Comparison of ENCODE assay signal across 21 cellular contexts in the genomic region with DNA sequence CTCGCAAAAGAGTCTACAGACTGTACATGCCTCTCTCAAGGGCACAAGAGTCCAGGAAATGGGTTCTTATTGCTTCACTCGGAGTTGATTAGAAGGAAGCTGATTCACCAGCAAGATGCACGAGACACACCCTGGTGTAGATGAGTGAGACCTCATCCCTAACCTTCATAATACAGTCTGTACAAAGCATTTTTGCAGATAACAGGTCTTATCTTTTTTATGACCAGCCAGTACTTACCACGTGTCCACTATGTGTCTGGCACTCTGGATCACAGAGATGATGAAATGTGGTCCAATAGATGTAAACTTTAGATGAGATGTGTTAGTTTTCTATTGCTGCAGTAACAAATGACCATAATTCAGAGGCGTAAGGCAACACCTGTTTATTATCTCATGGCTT.
"Had no signal": no experiment of that assay in that cellular context is flagged by ENCODE, and none has a peak within 500 bp of the region (broad histone marks: within the 10 kb centered on the region; RNA-seq: fewer than 3 reads in every experiment).

No MANE protein-coding gene starts in this region.

- H3K36me3 Mint-ChIP-seq: immature natural killer cell had no signal

- H3K4me1 Mint-ChIP-seq: activated naive CD4-positive, alpha-beta T cell treated with anti-CD3 and anti-CD28 coated beads, Interleukin-2, amount 50 U/mL, for 24 hours; immature natural killer cell had no signal

- H3K9me3 Mint-ChIP-seq: activated CD8-positive, alpha-beta T cell treated with anti-CD3 and anti-CD28 coated beads for 36 hours; activated naive CD4-positive, alpha-beta T cell treated with anti-CD3 and anti-CD28 coated beads, Interleukin-2, amount 50 U/mL, for 24 hours; activated T-cell treated with anti-CD3 and anti-CD28 coated beads, Interleukin-2, amount 50 U/mL, for 4 hours; immature natural killer cell; stimulated activated naive CD8-positive, alpha-beta T cell treated with anti-CD3 and anti-CD28 coated beads, Interleukin-15, Interleukin-2, amounts not matched to agents 100 ng/mL and 50 ng/mL, for 24 hours had no signal

- H3K36me3 ChIP-seq: adrenal gland, colonic mucosa, prostate gland, thoracic aorta, upper lobe of right lung had no signal

- H3K27me3 Mint-ChIP-seq: activated CD8-positive, alpha-beta T cell treated with anti-CD3 and anti-CD28 coated beads for 36 hours; activated naive CD4-positive, alpha-beta T cell treated with anti-CD3 and anti-CD28 coated beads, Interleukin-2, amount 50 U/mL, for 24 hours; stimulated activated naive CD8-positive, alpha-beta T cell treated with anti-CD3 and anti-CD28 coated beads, Interleukin-15, Interleukin-2, amounts not matched to agents 100 ng/mL and 50 ng/mL, for 24 hours had no signal

- FAIRE-seq: frontal cortex, TTC549 had no signal

- H3K4me3 Mint-ChIP-seq: activated CD8-positive, alpha-beta T cell treated with anti-CD3 and anti-CD28 coated beads for 36 hours; activated naive CD4-positive, alpha-beta T cell treated with anti-CD3 and anti-CD28 coated beads, Interleukin-2, amount 50 U/mL, for 24 hours; activated T-cell treated with anti-CD3 and anti-CD28 coated beads, Interleukin-2, amount 50 U/mL, for 4 hours; immature natural killer cell; nephron progenitor cell; stimulated activated naive CD8-positive, alpha-beta T cell treated with anti-CD3 and anti-CD28 coated beads, Interleukin-15, Interleukin-2, amounts not matched to agents 100 ng/mL and 50 ng/mL, for 24 hours; WTC11 had no signal

- H3K27ac Mint-ChIP-seq: activated CD8-positive, alpha-beta T cell treated with anti-CD3 and anti-CD28 coated beads for 36 hours; activated naive CD4-positive, alpha-beta T cell treated with anti-CD3 and anti-CD28 coated beads, Interleukin-2, amount 50 U/mL, for 24 hours; immature natural killer cell; nephron progenitor cell; stimulated activated naive CD8-positive, alpha-beta T cell treated with anti-CD3 and anti-CD28 coated beads, Interleukin-15, Interleukin-2, amounts not matched to agents 100 ng/mL and 50 ng/mL, for 24 hours; WTC11 had no signal

- DNase-seq: activated CD4-positive, alpha-beta T cell treated with anti-CD3 and anti-CD28 coated beads for 48 hours; activated CD8-positive, alpha-beta T cell treated with anti-CD3 and anti-CD28 coated beads for 36 hours; activated effector memory CD4-positive, alpha-beta T cell treated with Interleukin-2 at 50 U/mL for 16 hours; activated T-cell treated with anti-CD3 and anti-CD28 coated beads, Interleukin-2, amount 50 U/mL, for 4 hours; adrenal gland; caudate nucleus; colonic mucosa; head of caudate nucleus; immature natural killer cell; nephron progenitor cell; occipital lobe; right cardiac atrium; upper lobe of right lung had no signal

- H3K4me3 ChIP-seq: adrenal gland, colonic mucosa, prostate gland, smooth muscle cell, thoracic aorta, upper lobe of right lung had no signal

- H3K9me3 ChIP-seq: adrenal gland, colonic mucosa, prostate gland, thoracic aorta, upper lobe of right lung had no signal

- H3K27me3 ChIP-seq: adrenal gland, colonic mucosa, upper lobe of right lung had no signal

- H3K4me2 ChIP-seq: smooth muscle cell had no signal

- H3K27ac ChIP-seq: adrenal gland, colonic mucosa, prostate gland, thoracic aorta, upper lobe of right lung had no signal

- H3K4me1 ChIP-seq: adrenal gland, colonic mucosa, prostate gland, upper lobe of right lung had no signal

- ATAC-seq: activated CD8-positive, alpha-beta T cell treated with anti-CD3 and anti-CD28 coated beads for 36 hours; activated T-cell treated with anti-CD3 and anti-CD28 coated beads, Interleukin-2, amount 50 U/mL, for 4 hours; right cardiac atrium; upper lobe of right lung; WTC11 had no signal
